Comparison of ENCODE assay signal across 14 cellular contexts in the genomic region with DNA sequence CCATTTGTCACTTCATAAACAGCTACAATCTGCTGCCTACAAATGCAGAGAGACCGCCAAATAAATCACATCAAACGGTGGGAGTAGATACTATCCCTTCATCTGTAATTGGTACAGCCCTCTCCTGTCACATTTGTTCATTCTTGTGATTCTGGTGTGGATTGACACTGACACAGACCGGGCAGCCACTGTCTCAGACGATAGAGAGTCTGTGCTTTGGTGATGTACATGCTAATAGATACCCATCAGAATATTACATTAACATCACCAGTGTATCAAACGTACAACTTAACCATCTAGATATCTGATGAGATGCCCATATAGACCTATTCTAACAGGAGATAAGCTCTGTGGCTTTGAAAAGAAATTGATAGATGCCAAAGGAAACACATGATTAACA.
"Had no signal": no experiment of that assay in that cellular context is flagged by ENCODE, and none has a peak within 500 bp of the region (broad histone marks: within the 10 kb centered on the region; RNA-seq: fewer than 3 reads in every experiment).

No MANE protein-coding gene starts in this region.

- H3K27me3 ChIP-seq: gastrocnemius medialis, neutrophil, testis had no signal

- ATAC-seq: activated CD8-positive, alpha-beta T cell treated with anti-CD3 and anti-CD28 coated beads for 36 hours; gastrocnemius medialis; sciatic nerve; stimulated activated naive CD8-positive, alpha-beta T cell treated with anti-CD3 and anti-CD28 coated beads, Interleukin-15, Interleukin-2, amounts not matched to agents 100 U/mL and 50 U/mL, for 24 hours had no signal

- H3K27ac ChIP-seq: neutrophil, prostate gland, VCaP had no signal

- H3K36me3 ChIP-seq: gastrocnemius medialis, neutrophil, prostate gland had no signal

- H3K27ac Mint-ChIP-seq: activated CD8-positive, alpha-beta T cell treated with anti-CD3 and anti-CD28 coated beads for 36 hours; activated naive CD8-positive, alpha-beta T cell treated with anti-CD3 and anti-CD28 coated beads, Interleukin-2, amount 10 ng/mL, durations not matched to agents 7 days and 5 days; naive B cell had no signal

- H3K9me3 ChIP-seq: gastrocnemius medialis, neutrophil, prostate gland, testis had no signal

- H3K4me1 Mint-ChIP-seq: activated naive CD8-positive, alpha-beta T cell treated with anti-CD3 and anti-CD28 coated beads, Interleukin-2, amount 10 ng/mL, durations not matched to agents 7 days and 5 days had no signal

- H3K36me3 Mint-ChIP-seq: activated naive CD8-positive, alpha-beta T cell treated with anti-CD3 and anti-CD28 coated beads, Interleukin-2, amount 10 ng/mL, durations not matched to agents 7 days and 5 days; naive B cell had no signal

- H3K9me3 Mint-ChIP-seq: activated CD8-positive, alpha-beta T cell treated with anti-CD3 and anti-CD28 coated beads for 36 hours; activated naive CD8-positive, alpha-beta T cell treated with anti-CD3 and anti-CD28 coated beads, Interleukin-2, amount 10 ng/mL, durations not matched to agents 7 days and 5 days; naive B cell had no signal

- H3K27me3 Mint-ChIP-seq: activated naive CD8-positive, alpha-beta T cell treated with anti-CD3 and anti-CD28 coated beads, Interleukin-2, amount 10 ng/mL, durations not matched to agents 7 days and 5 days had no signal

- H3K4me3 Mint-ChIP-seq: activated CD8-positive, alpha-beta T cell treated with anti-CD3 and anti-CD28 coated beads for 36 hours; activated naive CD8-positive, alpha-beta T cell treated with anti-CD3 and anti-CD28 coated beads, Interleukin-2, amount 10 ng/mL, durations not matched to agents 7 days and 5 days; naive B cell had no signal

- H3K4me3 ChIP-seq: gastrocnemius medialis, prostate gland, testis had no signal

- DNase-seq: activated CD8-positive, alpha-beta memory T cell treated with anti-CD3 and anti-CD28 coated beads, Interleukin-2, amount 50 U/mL, for 48 hours; activated CD8-positive, alpha-beta T cell treated with anti-CD3 and anti-CD28 coated beads for 36 hours; activated naive CD8-positive, alpha-beta T cell treated with anti-CD3 and anti-CD28 coated beads, Interleukin-2, amount 10 ng/mL, durations not matched to agents 7 days and 5 days; aorta; gastrocnemius medialis; naive B cell; stimulated activated CD8-positive, alpha-beta memory T cell treated with anti-CD3 and anti-CD28 coated beads, Interleukin-4, amount 100 ng/mL, for 48 hours; stimulated activated naive CD8-positive, alpha-beta T cell treated with anti-CD3 and anti-CD28 coated beads, Interleukin-15, Interleukin-2, amounts not matched to agents 100 U/mL and 50 U/mL, for 24 hours; T-helper 1 cell; testis had no signal
